Comparison of ENCODE assay signal across 1 cellular context in genomic region chr16:8751481-8752311, GRCh38.
A peak's percentile ranks its signal among the peaks of the same experiment; 100 is the strongest.
TF ChIP-seq lines count a peak whose summit lies in the region.

No MANE protein-coding gene starts in this region.

TF ChIP-seq in HepG2, 621 proteins besides CTCF, POLR2A, EP300 and RAD21 (continued from another document and continues in another):
- TF ChIP-seq ZNF513 (CRISPR knock-in tag; conservative IDR thresholded peaks at IDR 0.05) (no peak), ARID5B (CRISPR knock-in tag; IDR thresholded peaks at IDR 0.05) (peak; percentile 49), SAP130 (CRISPR knock-in tag; IDR thresholded peaks at IDR 0.05; ENCODE audit: low read depth) (0 out of 2 replicates have a peak, but pooled peaks have one; percentile 12), SIX1 (CRISPR knock-in tag; IDR thresholded peaks at IDR 0.05; ENCODE audit: borderline replicate concordance) (no peak), FOSL1 (CRISPR knock-in tag; IDR thresholded peaks at IDR 0.05; ENCODE audit: borderline replicate concordance) (peak; percentile 33; the same call in 1 of the 2 replicates), AKNA (CRISPR knock-in tag; IDR thresholded peaks at IDR 0.05; ENCODE audit: borderline replicate concordance) (no peak), RCOR2 (CRISPR knock-in tag; IDR thresholded peaks at IDR 0.05) (no peak), CBX2 (IDR thresholded peaks at IDR 0.05; ENCODE audit: low read depth, low read length) (no peak), CBX2 (CRISPR knock-in tag; IDR thresholded peaks at IDR 0.05; ENCODE audit: low read depth) (no peak), FOSL2 (CRISPR knock-in tag; IDR thresholded peaks at IDR 0.05) (peak; percentile 86), TOPORS (CRISPR knock-in tag; IDR thresholded peaks at IDR 0.05) (no peak), NPAS2 (CRISPR knock-in tag; IDR thresholded peaks at IDR 0.05; ENCODE audit: borderline replicate concordance) (no peak), SAFB2 (CRISPR knock-in tag; IDR thresholded peaks at IDR 0.05; ENCODE audit: borderline replicate concordance, low read depth) (no peak), HOMEZ (CRISPR knock-in tag; IDR thresholded peaks at IDR 0.05; ENCODE audit: low read depth) (0 out of 2 replicates have a peak, but pooled peaks have one; percentile 34), HOXA5 (CRISPR knock-in tag; IDR thresholded peaks at IDR 0.05) (no peak), AHDC1 (CRISPR knock-in tag; IDR thresholded peaks at IDR 0.05; ENCODE audit: borderline replicate concordance) (peak; percentile 57; the same call in 1 of the 2 replicates), ZBTB2 (CRISPR knock-in tag; IDR thresholded peaks at IDR 0.05; ENCODE audit: low read depth) (no peak), ZHX2 (IDR thresholded peaks at IDR 0.05; ENCODE audit: low read depth) (no peak), ZHX2 (CRISPR knock-in tag; IDR thresholded peaks at IDR 0.05; ENCODE audit: borderline replicate concordance) (peak; percentile 69; the same call in 1 of the 2 replicates), ZNF784 (CRISPR knock-in tag; IDR thresholded peaks at IDR 0.05; ENCODE audit: borderline replicate concordance) (no peak)
